15 cellular contexts compared by ENCODE assay signal in genomic region chr5:139914218-139914807, GRCh38.
"Had no signal": no experiment of that assay in that cellular context is flagged by ENCODE, and none has a peak within 500 bp of the region (broad histone marks: within the 10 kb centered on the region; RNA-seq: fewer than 3 reads in every experiment).

No MANE protein-coding gene starts in this region.

- H3K4me3 ChIP-seq: cardiac muscle cell, heart left ventricle, tibial artery had no signal

- H3K4me1 Mint-ChIP-seq: naive thymus-derived CD8-positive, alpha-beta T cell; stimulated activated naive B cell treated with anti-CD40 and anti-IgM and Interleukin-4, amounts not matched to agents 10 μg/mL and 1 μg/mL and 100 μg/mL, for 72 hours had no signal

- H3K27ac ChIP-seq: cardiac muscle cell, heart left ventricle, parathyroid adenoma, tibial artery had no signal

- H3K9me3 ChIP-seq: heart left ventricle, tibial artery had no signal

- ATAC-seq: effector memory CD8-positive, alpha-beta T cell; heart left ventricle; naive thymus-derived CD8-positive, alpha-beta T cell; sciatic nerve; stimulated activated naive B cell treated with anti-CD40 and anti-IgM and Interleukin-4, amounts not matched to agents 10 μg/mL and 1 μg/mL and 100 μg/mL, for 72 hours had no signal

- H3K4me1 ChIP-seq: parathyroid adenoma had no signal

- H3K27me3 ChIP-seq: cardiac muscle cell, heart left ventricle, tibial artery had no signal

- H2AFZ ChIP-seq: parathyroid adenoma had no signal

- H3K4me3 Mint-ChIP-seq: activated naive CD8-positive, alpha-beta T cell; dendritic cell treated with granulocyte-macrophage colony-stimulating factor and Interleukin-4, amounts not matched to agents 40 ng/mL and 50 ng/mL, for 4 days; effector memory CD8-positive, alpha-beta T cell; naive thymus-derived CD8-positive, alpha-beta T cell; stimulated activated naive B cell treated with anti-CD40 and anti-IgM and Interleukin-4, amounts not matched to agents 10 μg/mL and 1 μg/mL and 100 μg/mL, for 72 hours had no signal

- H3K27ac Mint-ChIP-seq: activated naive CD8-positive, alpha-beta T cell; dendritic cell treated with granulocyte-macrophage colony-stimulating factor and Interleukin-4, amounts not matched to agents 40 ng/mL and 50 ng/mL, for 4 days; effector memory CD8-positive, alpha-beta T cell; naive thymus-derived CD8-positive, alpha-beta T cell; stimulated activated naive B cell treated with anti-CD40 and anti-IgM and Interleukin-4, amounts not matched to agents 10 μg/mL and 1 μg/mL and 100 μg/mL, for 72 hours had no signal

- H3K9me3 Mint-ChIP-seq: dendritic cell treated with granulocyte-macrophage colony-stimulating factor and Interleukin-4, amounts not matched to agents 40 ng/mL and 50 ng/mL, for 4 days; effector memory CD8-positive, alpha-beta T cell; stimulated activated naive B cell treated with anti-CD40 and anti-IgM and Interleukin-4, amounts not matched to agents 10 μg/mL and 1 μg/mL and 100 μg/mL, for 72 hours had no signal

- H3K36me3 Mint-ChIP-seq: activated naive CD8-positive, alpha-beta T cell; naive thymus-derived CD8-positive, alpha-beta T cell; stimulated activated naive B cell treated with anti-CD40 and anti-IgM and Interleukin-4, amounts not matched to agents 10 μg/mL and 1 μg/mL and 100 μg/mL, for 72 hours had no signal

- DNase-seq: activated CD4-positive, alpha-beta T cell treated with anti-CD3 and anti-CD28 coated beads, Interleukin-2, amount 50 U/mL, for 48 hours; effector memory CD8-positive, alpha-beta T cell; heart left ventricle; mesendoderm; stimulated activated CD4-positive, alpha-beta T cell treated with anti-CD3 and anti-CD28 coated beads, Interleukin-4, amount 100 ng/mL, for 4 hours; stimulated activated naive B cell treated with anti-CD40 and anti-IgM and Interleukin-4, amounts not matched to agents 10 μg/mL and 1 μg/mL and 100 μg/mL, for 72 hours; SW 1271; T-helper 2 cell; tibial artery had no signal

- H3K36me3 ChIP-seq: cardiac muscle cell, heart left ventricle, tibial artery had no signal
